8 cellular contexts compared by ENCODE assay signal in genomic region chr16:81444448-81445121, GRCh38. TPM values are rescaled to one million over a fixed set of nuclear protein-coding genes. Genes with fewer than 3 reads are reported as not detected.
DNase-seq lines count a peak whose midpoint lies in the region; ATAC-seq and TF ChIP-seq lines count a peak whose summit lies in the region.

TSS of gene CMIP (plus strand) at chr16:81444808.

- H3K27me3 ChIP-seq in BLaER1 (no peaks in the 10 kb centered on the region), mononuclear cell (ENCODE audit: insufficient read depth, low read length) (no peaks in the 10 kb centered on the region)

- POLR2A ChIA-PET in OCI-LY7 (lab: Charles Lee): no interaction called here

- peak within 1 kb of the TSS; percentile 95 for H3K9ac ChIP-seq in BLaER1

- peak; percentile 89 for DNase-seq in OCI-LY7 (ENCODE audit: low spot score)
- peak; percentile 56 for DNase-seq in activated T-cell treated with anti-CD3 and anti-CD28 coated beads for 4 hours
- peak; percentile 81 for DNase-seq in epithelial cell of esophagus (ENCODE audit: low read depth)
- DNase-seq in stimulated activated CD8-positive, alpha-beta memory T cell treated with anti-CD3 and anti-CD28 coated beads, Interleukin-4, amount 100 ng/mL, for 1 hour (ENCODE audit: low read depth in 2 of 2, low spot score in 1 of 2): peak; percentile 47 to 48

- H3K4me3 ChIP-seq in BLaER1 (peak within 1 kb of the TSS; percentile 84), OCI-LY7 (ENCODE audit: low read depth, low read length, poor library complexity, severe bottlenecking) (peak within 1 kb of the TSS; percentile 93), epithelial cell of esophagus (ENCODE audit: low read length) (peak within 1 kb of the TSS; percentile 97), mononuclear cell (ENCODE audit: low read length) (peak within 1 kb of the TSS; percentile 84)

- H3K9me2 ChIP-seq in OCI-LY7 (ENCODE audit: insufficient read depth, low read length): no peaks in the 10 kb centered on the region

- H2AFZ ChIP-seq in OCI-LY7 (ENCODE audit: low read length): no peak within 1 kb of the TSS

- CTCF ChIA-PET in OCI-LY7 (lab: Charles Lee; ENCODE audit: unreplicated experiment): interaction anchor here (0.6 kb wide), 1 partner anchor 154 kb away, joined by 4 read pairs; no protein-coding TSS in a partner anchor

- H3K4me2 ChIP-seq in BLaER1 (peak within 1 kb of the TSS; percentile 93), OCI-LY7 (ENCODE audit: low read length) (peak within 1 kb of the TSS; percentile 91)

- peaks cover 44% of the 10 kb centered on the region for H3K79me2 ChIP-seq in OCI-LY7 (ENCODE audit: insufficient read depth, low read depth, low read length)

- TF ChIP-seq CTCF in OCI-LY7 (conservative IDR thresholded peaks at IDR 0.05; ENCODE audit: low read length): no peak
- no peak for TF ChIP-seq CTCF in epithelial cell of esophagus (IDR thresholded peaks at IDR 0.05; ENCODE audit: insufficient read depth, low read depth, low read length, missing control alignments)

- no TSS peak for BruUV-seq in OCI-LY7 (replicated peaks; lab: Mats Ljungman, UMichigan)

- intact Hi-C loops in OCI-LY7 (cut with micrococcal nuclease; ENCODE audit: unreplicated experiment): no loop called here

- H3K9me3 ChIP-seq in BLaER1 (peaks cover 4% of the 10 kb centered on the region), OCI-LY7 (ENCODE audit: low read length) (no peaks in the 10 kb centered on the region), mononuclear cell (ENCODE audit: low read depth, low read length) (no peaks in the 10 kb centered on the region)

- H3K27ac ChIP-seq in BLaER1 (peak within 1 kb of the TSS; percentile 89), OCI-LY7 (ENCODE audit: low read depth, low read length, poor library complexity, severe bottlenecking) (peak within 1 kb of the TSS; percentile 61)

- ATAC-seq in GM19043 (IDR thresholded peaks at IDR 0.05; ENCODE audit: low read depth, unreplicated experiment) (peak; percentile 81), HG03342 (IDR thresholded peaks at IDR 0.05; ENCODE audit: unreplicated experiment) (peak; percentile 82)

- peaks cover 12% of the 10 kb centered on the region; the same call in 1 of the 2 replicates for H3K36me3 ChIP-seq in BLaER1
- peaks cover 10% of the 10 kb centered on the region; the same call in 1 of the 2 replicates for H3K36me3 ChIP-seq in OCI-LY7 (ENCODE audit: insufficient read depth, low read length)

- H4K20me1 ChIP-seq in BLaER1: peaks cover 33% of the 10 kb centered on the region
- no peaks in the 10 kb centered on the region; the same call in none of the 2 replicates for H4K20me1 ChIP-seq in OCI-LY7 (ENCODE audit: insufficient read depth, low read length)

- H3K4me1 ChIP-seq in BLaER1: peaks cover 46% of the 10 kb centered on the region
- peaks cover 36% of the 10 kb centered on the region for H3K4me1 ChIP-seq in OCI-LY7 (ENCODE audit: insufficient read depth, low read length, poor library complexity, severe bottlenecking)
- H3K4me1 ChIP-seq in mononuclear cell (ENCODE audit: insufficient read depth, low read length): peaks cover 52% of the 10 kb centered on the region

RNA-seq across cellular contexts. Expression of gene CMIP, which starts in this region (rescaled TPM):
- total RNA-seq in OCI-LY7 (2014; rRNA removed; shearing (Covaris generic)): 15.4 and 22.6 TPM in 2 replicates
- total RNA-seq in OCI-LY7 (2022) (67.5 and 70.3 TPM in 2 replicates), mononuclear cell (29.6 TPM)

Comparison
In these comparisons a context has a peak if more than half of its experiments do, and no peak if none do; other contexts are left out.
1. Peak in every context shown above with its lines: DNase-seq, ATAC-seq, H3K4me3 ChIP-seq and H3K27ac ChIP-seq.